ENCODE assay signal across 9 cellular contexts in the genomic region with DNA sequence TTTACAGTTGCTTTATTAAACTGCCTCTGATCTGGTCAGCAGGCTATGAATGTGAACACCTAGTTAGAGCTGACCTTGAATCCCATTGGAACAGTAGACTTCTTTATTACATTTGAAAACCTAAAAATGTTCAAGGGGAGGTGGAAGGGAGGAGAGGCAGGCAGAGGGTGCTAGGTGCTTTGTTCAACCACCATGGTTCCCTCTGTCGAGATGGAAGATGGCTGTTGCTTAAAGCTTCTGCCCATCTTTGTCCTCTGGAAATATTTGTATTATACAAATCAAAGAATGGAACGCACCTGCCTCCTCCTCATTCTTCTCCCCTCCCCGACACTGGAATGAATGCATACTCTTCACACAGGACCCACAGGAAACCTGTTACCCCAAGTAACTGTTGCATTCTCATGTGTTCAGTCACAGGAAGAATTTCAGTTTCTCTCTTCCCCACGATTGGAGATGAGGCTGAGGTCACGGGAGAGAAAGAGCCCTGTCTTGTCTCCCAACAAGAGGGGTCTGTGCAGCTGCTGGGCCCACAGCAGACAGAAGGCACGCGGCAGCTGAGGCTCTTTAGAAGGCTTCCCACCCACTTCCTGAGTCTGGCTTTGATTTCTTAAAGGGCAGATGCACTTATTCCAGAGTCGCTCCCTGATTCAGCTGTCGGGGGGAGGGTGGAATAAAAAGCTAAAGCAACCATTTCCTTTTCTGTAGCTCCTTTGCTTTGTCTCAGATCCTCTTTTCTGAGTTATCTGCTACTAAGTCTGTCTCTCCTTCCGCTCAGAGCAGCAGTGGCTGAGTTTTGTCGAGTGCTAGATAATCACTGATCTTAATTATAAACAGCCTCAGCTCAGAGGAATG.
DNase-seq lines count a peak whose midpoint lies in the region; ATAC-seq and TF ChIP-seq lines count a peak whose summit lies in the region.
"Had no signal": no experiment of that assay in that cellular context is flagged by ENCODE, and none has a peak within 500 bp of the region (broad histone marks: within the 10 kb centered on the region; RNA-seq: fewer than 3 reads in every experiment).

No MANE protein-coding gene starts in this region.

- 38 to 47% methylated on average over 3 to 11 of the region's 11 CpGs for WGBS in gastroesophageal sphincter (ENCODE audit: low coverage in 1 of 2), 2 donors
- 41 to 76% methylated on average over 11 of the region's 11 CpGs for WGBS in sigmoid colon, 2 donors

- H3K9ac ChIP-seq in MM.1S (ENCODE audit: low read length), result peak overlapping the region; percentile 92

- TF ChIP-seq CTCF in GM12865 (IDR thresholded peaks at IDR 0.05; ENCODE audit: insufficient read depth, low read depth, low read length, missing control alignments) (no peak), MM.1S (IDR thresholded peaks at IDR 0.05; ENCODE audit: low read length) (no peak), gastroesophageal sphincter (IDR thresholded peaks at IDR 0.05) (no peak), sigmoid colon (IDR thresholded peaks at IDR 0.05) (no peak), omental fat pad (IDR thresholded peaks at IDR 0.05) (no peak)

- H3K36me3 ChIP-seq in MM.1S (replicated peaks; ENCODE audit: insufficient read depth, low read length) (no peaks in the 10 kb centered on the region), gastroesophageal sphincter (no peaks in the 10 kb centered on the region), sigmoid colon (no peaks in the 10 kb centered on the region)
- H3K36me3 ChIP-seq: tibial artery had no signal

- H2AFZ ChIP-seq in MM.1S (ENCODE audit: low read length), result no peak overlapping the region

- TF ChIP-seq POLR2A in gastroesophageal sphincter (IDR thresholded peaks at IDR 0.05) (no peak), sigmoid colon (IDR thresholded peaks at IDR 0.05) (no peak)

- DNase-seq in GM12865 (ENCODE audit: low read depth) (peak; percentile 96), MM.1S (peak; percentile 94), activated T-cell treated with anti-CD3 and anti-CD28 coated beads for 1 hour (ENCODE audit: low read depth) (peak; percentile 28), sigmoid colon (peak; percentile 77), NCI-H187 treated with DMSO at 0.1 percent for 48 hours (lab: John Stamatoyannopoulos, UW) (no peak), omental fat pad (ENCODE audit: low spot score) (no peak)

- intact Hi-C loops in sigmoid colon (cut with DNase I), result no loop called here

- H3K9me3 ChIP-seq in MM.1S (replicated peaks; ENCODE audit: insufficient read depth, low read length), result no peaks in the 10 kb centered on the region
- no peaks in the 10 kb centered on the region for H3K9me3 ChIP-seq in gastroesophageal sphincter
- H3K9me3 ChIP-seq in sigmoid colon, result no peaks in the 10 kb centered on the region
- H3K9me3 ChIP-seq: tibial artery had no signal

- peak; percentile 63 for ATAC-seq in GM21619 (IDR thresholded peaks at IDR 0.05; ENCODE audit: unreplicated experiment)
- peak; percentile 55 for ATAC-seq in gastroesophageal sphincter
- no peak for ATAC-seq in omental fat pad (ENCODE audit: low FRiP score)

- H3K79me2 ChIP-seq in MM.1S (ENCODE audit: low read length), result peaks cover 14% of the 10 kb centered on the region

- H3K9me2 ChIP-seq in MM.1S (replicated peaks; ENCODE audit: insufficient read depth, low read length), result no peaks in the 10 kb centered on the region

- no peak for TF ChIP-seq EP300 in gastroesophageal sphincter (IDR thresholded peaks at IDR 0.05)
- TF ChIP-seq EP300 in sigmoid colon (IDR thresholded peaks at IDR 0.05), result no peak

- H3K27ac ChIP-seq in MM.1S (ENCODE audit: low read length), result peak overlapping the region; percentile 98
- peak overlapping the region in 3 of 4 donors; percentile 12 to 41 (median 35) for H3K27ac ChIP-seq in gastroesophageal sphincter
- peak overlapping the region; percentile 1 to 39 (median 26) for H3K27ac ChIP-seq in sigmoid colon
- H3K27ac ChIP-seq: tibial artery had no signal

- peaks cover 44% of the 10 kb centered on the region for H3F3A ChIP-seq in MM.1S (ENCODE audit: insufficient read depth, low read length)

- H3K4me3 ChIP-seq in GM12865 (ENCODE audit: low read depth, low read length) (peak overlapping the region; percentile 61), MM.1S (ENCODE audit: low read length) (peak overlapping the region; percentile 66), gastroesophageal sphincter (peak overlapping the region in 1 of 2 donors; percentile 23), sigmoid colon (peak overlapping the region in 3 of 4 donors; percentile 7 to 14 (median 9))

- no peaks in the 10 kb centered on the region for H4K20me1 ChIP-seq in MM.1S (ENCODE audit: insufficient read depth, low read length)

- H3K4me1 ChIP-seq in MM.1S (ENCODE audit: low read length), result peaks cover 38% of the 10 kb centered on the region
- no peaks in the 10 kb centered on the region for H3K4me1 ChIP-seq in gastroesophageal sphincter
- H3K4me1 ChIP-seq in sigmoid colon, result peaks cover 0 to 5% (median 2%) of the 10 kb centered on the region in 4 donors
- H3K4me1 ChIP-seq: tibial artery had no signal

- H3K27me3 ChIP-seq in MM.1S (replicated peaks; ENCODE audit: insufficient read depth, low read length) (no peaks in the 10 kb centered on the region), gastroesophageal sphincter (no peaks in the 10 kb centered on the region), sigmoid colon (no peaks in the 10 kb centered on the region)
- H3K27me3 ChIP-seq: tibial artery had no signal

- H3K4me2 ChIP-seq in MM.1S (ENCODE audit: low read depth, low read length), result peak overlapping the region; percentile 79

Comparison
In these comparisons a context has a peak if more than half of its experiments do, and no peak if none do; other contexts are left out.
1. DNase-seq: peak in GM12865 (single experiment), MM.1S (single experiment), activated T-cell treated with anti-CD3 and anti-CD28 coated beads for 1 hour (single experiment) and sigmoid colon (single experiment); none in NCI-H187 treated with DMSO at 0.1 percent for 48 hours (single experiment) and omental fat pad (single experiment).
2. H3K27ac ChIP-seq: peak in every context shown above with its lines; median percentile 98 in MM.1S; 35 in gastroesophageal sphincter; 26 in sigmoid colon.